Comparison of ENCODE assay signal across 15 cellular contexts in genomic region chr1:27605300-27605766, GRCh38. TPM values are rescaled to one million over a fixed set of nuclear protein-coding genes. Genes with fewer than 3 reads are reported as not detected.
A peak's percentile ranks its signal among the peaks of the same experiment; 100 is the strongest.
DNase-seq lines count a peak whose midpoint lies in the region; ATAC-seq and TF ChIP-seq lines count a peak whose summit lies in the region.
"Had no signal": no experiment of that assay in that cellular context is flagged by ENCODE, and none has a peak within 500 bp of the region (broad histone marks: within the 10 kb centered on the region; RNA-seq: fewer than 3 reads in every experiment).

No MANE protein-coding gene starts in this region.

- TF ChIP-seq CTCF in osteocyte (IDR thresholded peaks at IDR 0.05), result no peak

- no peak for DNase-seq in activated naive CD4-positive, alpha-beta T cell treated with anti-CD3 and anti-CD28 coated beads for 36 hours
- DNase-seq in activated naive CD4-positive, alpha-beta T cell treated with Interleukin-2 at 50 U/mL for 16 hours, result no peak
- DNase-seq in T-helper 17 cell, result no peak
- no peak for DNase-seq in osteocyte (ENCODE audit: extremely low spot score, unreplicated experiment)
- DNase-seq: activated effector memory CD4-positive, alpha-beta T cell treated with anti-CD3 and anti-CD28 coated beads, Interleukin-2, amount 50 U/mL, for 16 hours; effector memory CD4-positive, alpha-beta T cell; NCI-H1930; PC-9 had no signal

- H3K4me1 Mint-ChIP-seq in activated naive CD4-positive, alpha-beta T cell treated with anti-CD3 and anti-CD28 coated beads for 36 hours (ENCODE audit: low read depth), result peaks cover 25% of the 10 kb centered on the region
- H3K4me1 Mint-ChIP-seq in T-helper 17 cell (peaks cover 28% of the 10 kb centered on the region), osteocyte (ENCODE audit: unreplicated experiment) (peaks cover 10% of the 10 kb centered on the region)

- no peak overlapping the region for H3K27ac Mint-ChIP-seq in activated naive CD4-positive, alpha-beta T cell treated with anti-CD3 and anti-CD28 coated beads for 36 hours
- no peak overlapping the region for H3K27ac Mint-ChIP-seq in T-helper 17 cell
- peak overlapping the region; percentile 17 for H3K27ac Mint-ChIP-seq in osteocyte (ENCODE audit: unreplicated experiment)

- H3K9me3 ChIP-seq in T-helper 17 cell (ENCODE audit: control insufficient read depth, low read length, poor library complexity, severe bottlenecking) (no peaks in the 10 kb centered on the region), esophagus (ENCODE audit: control insufficient read depth in 2 of 2, insufficient read depth in 1 of 2, low read depth in 1 of 2, low read length in 1 of 2) (no peaks in the 10 kb centered on the region)
- H3K9me3 ChIP-seq: MG63 had no signal

- no peaks in the 10 kb centered on the region for H3K27me3 Mint-ChIP-seq in activated naive CD4-positive, alpha-beta T cell treated with anti-CD3 and anti-CD28 coated beads for 36 hours (ENCODE audit: low read depth)
- no peaks in the 10 kb centered on the region for H3K27me3 Mint-ChIP-seq in T-helper 17 cell
- no peaks in the 10 kb centered on the region for H3K27me3 Mint-ChIP-seq in osteocyte (ENCODE audit: unreplicated experiment)

- no peaks in the 10 kb centered on the region for H3K9me3 Mint-ChIP-seq in activated naive CD4-positive, alpha-beta T cell treated with anti-CD3 and anti-CD28 coated beads for 36 hours
- H3K9me3 Mint-ChIP-seq in osteocyte (ENCODE audit: unreplicated experiment), result no peaks in the 10 kb centered on the region

- intact Hi-C loops in activated naive CD4-positive, alpha-beta T cell treated with anti-CD3 and anti-CD28 coated beads for 36 hours (cut with micrococcal nuclease), result loop anchor here (5.0 kb wide), 1 partner anchor 167 kb away; the partner anchor contains the start of gene STX12

- no peaks in the 10 kb centered on the region for H3K36me3 ChIP-seq in esophagus (ENCODE audit: control insufficient read depth in 2 of 2, insufficient read depth in 2 of 2, low read length in 1 of 2)
- H3K36me3 ChIP-seq: MG63 had no signal

- H3K27ac ChIP-seq in esophagus (ENCODE audit: low read depth in 2 of 2, low read length in 1 of 2), result peak overlapping the region; percentile 14 to 78
- H3K27ac ChIP-seq: PC-9 had no signal

- H3K36me3 Mint-ChIP-seq in activated naive CD4-positive, alpha-beta T cell treated with anti-CD3 and anti-CD28 coated beads for 36 hours (ENCODE audit: low read depth), result no peaks in the 10 kb centered on the region
- H3K36me3 Mint-ChIP-seq in T-helper 17 cell (ENCODE audit: low read depth), result no peaks in the 10 kb centered on the region
- no peaks in the 10 kb centered on the region for H3K36me3 Mint-ChIP-seq in osteocyte (ENCODE audit: unreplicated experiment)

- H3K4me3 ChIP-seq in esophagus (ENCODE audit: low read depth in 1 of 2, low read length in 2 of 2), result no peak overlapping the region
- H3K4me3 ChIP-seq: MG63, PC-9 had no signal

- peak overlapping the region; percentile 85 for H3K4me3 Mint-ChIP-seq in activated naive CD4-positive, alpha-beta T cell treated with anti-CD3 and anti-CD28 coated beads for 36 hours
- H3K4me3 Mint-ChIP-seq in T-helper 17 cell (peak overlapping the region; percentile 95), osteocyte (ENCODE audit: unreplicated experiment) (peak overlapping the region; percentile 96)

- ATAC-seq in T-helper 17 cell, result no peak
- no peak for ATAC-seq in HG02970 (IDR thresholded peaks at IDR 0.05; ENCODE audit: low FRiP score, unreplicated experiment)
- ATAC-seq in HG02973 (IDR thresholded peaks at IDR 0.05; ENCODE audit: unreplicated experiment), result no peak
- ATAC-seq in GM19455 (IDR thresholded peaks at IDR 0.05; ENCODE audit: unreplicated experiment), result no peak
- ATAC-seq: activated CD4-positive, CD25-positive, alpha-beta regulatory T cell treated with anti-CD3 and anti-CD28 coated beads, Interleukin-2, amount 50 U/mL, for 24 hours had no signal

- no peaks in the 10 kb centered on the region for H3K27me3 ChIP-seq in esophagus (ENCODE audit: control insufficient read depth in 1 of 2, insufficient read depth in 2 of 2, low read length in 2 of 2)
- H3K27me3 ChIP-seq: MG63 had no signal

- H3K4me1 ChIP-seq in esophagus (ENCODE audit: control insufficient read depth in 2 of 2, insufficient read depth in 2 of 2, low read length in 1 of 2), result peaks cover 4 to 11% of the 10 kb centered on the region in 2 donors

- WGBS in esophagus, 2 donors, result 71 to 78% methylated on average over 7 of the region's 7 CpGs

- CTCF ChIA-PET in activated naive CD4-positive, alpha-beta T cell treated with anti-CD3 and anti-CD28 coated beads for 36 hours (lab: Charles Lee), result interaction anchor here (0.7 to 6.7 kb wide), 22 partner anchors 8 to 862 kb away, joined by 3 to 263 read pairs (median 7); partner anchors contain the start of gene IFI6

RNA-seq across cellular contexts. Expression of gene AHDC1, which starts 1.4 kb away (rescaled TPM):
- total RNA-seq in activated naive CD4-positive, alpha-beta T cell treated with anti-CD3 and anti-CD28 coated beads for 36 hours, result 10 to 100 TPM in 1 of 2 experiments, 1 to 10 TPM in 1; 7.7 to 10.1 TPM
- 10 to 100 TPM; 15.9 to 18.7 TPM for total RNA-seq in T-helper 17 cell
- polyA plus RNA-seq in esophagus, result 10 to 100 TPM; 24.7 to 58.4 TPM
- 118 and 124 TPM in 2 replicates for total RNA-seq in osteocyte

RNA-seq across cellular contexts. Expression of gene FGR, which starts 29.7 kb away (rescaled TPM):
- under 1 TPM; 0.10 to 0.14 TPM for total RNA-seq in activated naive CD4-positive, alpha-beta T cell treated with anti-CD3 and anti-CD28 coated beads for 36 hours
- total RNA-seq in T-helper 17 cell (10 to 100 TPM in 1 of 2 donors, 1 to 10 TPM in 1; 3.3 to 12.6 TPM), osteocyte (not detected in 2 replicates)
- polyA plus RNA-seq in esophagus, result 1 to 10 TPM; 3.4 to 3.6 TPM
- total RNA-seq: fibroblast of villous mesenchyme, PC-9 had no signal
